ENCODE assay signal across 8 cellular contexts in genomic region chr11:78414321-78415051, GRCh38. TPM values are rescaled to one million over a fixed set of nuclear protein-coding genes. Genes with fewer than 3 reads are reported as not detected.
A peak's percentile ranks its signal among the peaks of the same experiment; 100 is the strongest.
DNase-seq lines count a peak whose midpoint lies in the region; ATAC-seq, FAIRE-seq and TF ChIP-seq lines count a peak whose summit lies in the region.

No MANE protein-coding gene starts in this region.

- H3K9ac ChIP-seq in Karpas-422 (ENCODE audit: low read length) = no peak overlapping the region

- H3K4me3 ChIP-seq in Karpas-422 (ENCODE audit: low read length) = no peak overlapping the region
- H3K4me3 ChIP-seq in breast epithelium = no peak overlapping the region
- no peak overlapping the region for H3K4me3 ChIP-seq in WERI-Rb-1 (ENCODE audit: low read depth, low read length)

- ATAC-seq in GM21576 (IDR thresholded peaks at IDR 0.05; ENCODE audit: unreplicated experiment) = no peak

- TF ChIP-seq POLR2A in breast epithelium (IDR thresholded peaks at IDR 0.05) = no peak

- H3K4me3 Mint-ChIP-seq in neural crest cell = peak overlapping the region; percentile 98
- no peak overlapping the region for H3K4me3 Mint-ChIP-seq in activated CD4-positive, alpha-beta memory T cell treated with anti-CD3 and anti-CD28 coated beads, Interleukin-2, amount 10 ng/mL, durations not matched to agents 7 days and 5 days

- peaks cover 8% of the 10 kb centered on the region for H3K36me3 Mint-ChIP-seq in neural crest cell (ENCODE audit: low read depth)
- peaks cover 28% of the 10 kb centered on the region for H3K36me3 Mint-ChIP-seq in activated CD4-positive, alpha-beta memory T cell treated with anti-CD3 and anti-CD28 coated beads, Interleukin-2, amount 10 ng/mL, durations not matched to agents 7 days and 5 days (ENCODE audit: low read depth)

- no peak for FAIRE-seq in D721Med (lab: Jason Lieb, UNC)

- no peaks in the 10 kb centered on the region for H3K27me3 ChIP-seq in Karpas-422 (ENCODE audit: low read length)
- no peaks in the 10 kb centered on the region for H3K27me3 ChIP-seq in breast epithelium
- H3K27me3 ChIP-seq in WERI-Rb-1 (ENCODE audit: insufficient read depth, low read depth, severe bottlenecking) = no peaks in the 10 kb centered on the region

- H3K27me3 Mint-ChIP-seq in neural crest cell (ENCODE audit: low read depth) = peaks cover 18% of the 10 kb centered on the region
- H3K27me3 Mint-ChIP-seq in activated CD4-positive, alpha-beta memory T cell treated with anti-CD3 and anti-CD28 coated beads, Interleukin-2, amount 10 ng/mL, durations not matched to agents 7 days and 5 days = peaks cover 15% of the 10 kb centered on the region

- peaks cover 34% of the 10 kb centered on the region for H3K4me1 ChIP-seq in Karpas-422 (ENCODE audit: low read length)
- no peaks in the 10 kb centered on the region for H3K4me1 ChIP-seq in breast epithelium

- POLR2A ChIA-PET in activated CD4-positive, alpha-beta memory T cell treated with anti-CD3 and anti-CD28 coated beads, Interleukin-2, amount 10 ng/mL, durations not matched to agents 7 days and 5 days (lab: Charles Lee) = no interaction called here

- H3K27ac ChIP-seq in Karpas-422 (ENCODE audit: low read length) (no peak overlapping the region), breast epithelium (no peak overlapping the region), WERI-Rb-1 (no peak overlapping the region)

- TF ChIP-seq CTCF in D721Med (IDR thresholded peaks at IDR 0.05; ENCODE audit: insufficient read depth, missing control alignments) (peak; percentile 59), breast epithelium (IDR thresholded peaks at IDR 0.05) (peak; percentile 21 to 38 (median 37)), neural crest cell (conservative IDR thresholded peaks at IDR 0.05) (peak; percentile 79), WERI-Rb-1 (IDR thresholded peaks at IDR 0.05; ENCODE audit: low read depth, low read length) (no peak; the same call in 1 of the 2 replicates)

- peaks cover 5% of the 10 kb centered on the region for H3K9me3 Mint-ChIP-seq in neural crest cell
- H3K9me3 Mint-ChIP-seq in activated CD4-positive, alpha-beta memory T cell treated with anti-CD3 and anti-CD28 coated beads, Interleukin-2, amount 10 ng/mL, durations not matched to agents 7 days and 5 days = peaks cover 4% of the 10 kb centered on the region

- no peaks in the 10 kb centered on the region for H3K9me2 ChIP-seq in Karpas-422 (replicated peaks; ENCODE audit: insufficient read depth, low read length)

- H3K9me3 ChIP-seq in Karpas-422 (ENCODE audit: low read length) = peaks cover 9% of the 10 kb centered on the region
- H3K9me3 ChIP-seq in breast epithelium = peaks cover 6 to 10% of the 10 kb centered on the region in 2 donors
- peaks cover 3% of the 10 kb centered on the region for H3K9me3 ChIP-seq in WERI-Rb-1 (ENCODE audit: severe bottlenecking)

- intact Hi-C loops in breast epithelium (cut with DNase I; ENCODE audit: low total_unique reads) = loop anchor here (5.0 kb wide), 1 partner anchor 158 kb away; the partner anchor contains the start of gene NARS2

- no peaks in the 10 kb centered on the region for H3K79me2 ChIP-seq in Karpas-422 (ENCODE audit: low read length)

- H4K20me1 ChIP-seq in Karpas-422 (ENCODE audit: insufficient read depth, low read depth, low read length) = no peaks in the 10 kb centered on the region; the same call in 1 of the 2 replicates

- H3K4me1 Mint-ChIP-seq in neural crest cell = peaks cover 33% of the 10 kb centered on the region
- peaks cover 51% of the 10 kb centered on the region for H3K4me1 Mint-ChIP-seq in activated CD4-positive, alpha-beta memory T cell treated with anti-CD3 and anti-CD28 coated beads, Interleukin-2, amount 10 ng/mL, durations not matched to agents 7 days and 5 days

- no peak for DNase-seq in D721Med (ENCODE audit: insufficient read length, low spot score)
- peak; percentile 63 for DNase-seq in Karpas-422
- DNase-seq in breast epithelium (ENCODE audit: low spot score in 2 of 2) = no peak
- DNase-seq in neural crest cell (ENCODE audit: low read depth, low spot score) = no peak
- DNase-seq in WERI-Rb-1 = no peak
- DNase-seq in activated CD4-positive, alpha-beta memory T cell treated with anti-CD3 and anti-CD28 coated beads, Interleukin-2, amount 10 ng/mL, durations not matched to agents 7 days and 5 days = no peak
- no peak for DNase-seq in OCI-M2 (lab: John Stamatoyannopoulos, UW; ENCODE audit: unreplicated experiment)

- no peaks in the 10 kb centered on the region for H3K36me3 ChIP-seq in Karpas-422 (ENCODE audit: insufficient read depth, low read length)
- no peaks in the 10 kb centered on the region for H3K36me3 ChIP-seq in breast epithelium
- H3K36me3 ChIP-seq in WERI-Rb-1 = no peaks in the 10 kb centered on the region

- no peak overlapping the region for H2AFZ ChIP-seq in Karpas-422 (ENCODE audit: low read length)

- no peak overlapping the region for H3K4me2 ChIP-seq in Karpas-422 (ENCODE audit: low read depth, low read length, poor library complexity, severe bottlenecking)

- CTCF ChIA-PET in activated CD4-positive, alpha-beta memory T cell treated with anti-CD3 and anti-CD28 coated beads, Interleukin-2, amount 10 ng/mL, durations not matched to agents 7 days and 5 days (lab: Charles Lee) = interaction anchor here (0.6 to 8.4 kb wide), 12 partner anchors 10 to 225 kb away, joined by 4 to 85 read pairs (median 6); partner anchors contain the start of genes NARS2 and USP35

- no peak overlapping the region for H3K27ac Mint-ChIP-seq in neural crest cell (ENCODE audit: unreplicated experiment)
- H3K27ac Mint-ChIP-seq in activated CD4-positive, alpha-beta memory T cell treated with anti-CD3 and anti-CD28 coated beads, Interleukin-2, amount 10 ng/mL, durations not matched to agents 7 days and 5 days = no peak overlapping the region

RNA-seq across cellular contexts. Expression of gene GAB2, which starts 3.1 kb away (rescaled TPM):
- 2.6 and 2.7 TPM in 2 replicates for total RNA-seq in Karpas-422 (2014; rRNA removed; shearing (Covaris generic); ENCODE audit: low replicate concordance)
- total RNA-seq in breast epithelium (10 to 100 TPM; 22.9 to 43.8 (median 24.9) TPM), neural crest cell (23.4 and 27.9 TPM in 2 replicates)
- total RNA-seq in activated CD4-positive, alpha-beta memory T cell treated with anti-CD3 and anti-CD28 coated beads, Interleukin-2, amount 10 ng/mL, durations not matched to agents 7 days and 5 days = 10 to 100 TPM; 51.8 to 55.8 TPM
